Comparison of ENCODE assay signal across 8 cellular contexts in genomic region chr12:2944401-2945047, GRCh38. TPM values are rescaled to one million over a fixed set of nuclear protein-coding genes. Genes with fewer than 3 reads are reported as not detected.
DNase-seq lines count a peak whose midpoint lies in the region; ATAC-seq and TF ChIP-seq lines count a peak whose summit lies in the region.

No MANE protein-coding gene starts in this region.

- 35% methylated on average over 24 of the region's 24 CpGs for WGBS in suprapubic skin

- ATAC-seq in activated CD8-positive, alpha-beta memory T cell treated with anti-CD3 and anti-CD28 coated beads, Interleukin-2, amount 10 ng/mL, durations not matched to agents 7 days and 5 days: peak; percentile 68
- ATAC-seq in natural killer cell (peak; percentile 40 to 67 (median 47)), HG02798 (IDR thresholded peaks at IDR 0.05; ENCODE audit: poor library complexity, unreplicated experiment) (no peak), HG03045 (IDR thresholded peaks at IDR 0.05; ENCODE audit: unreplicated experiment) (no peak)

- no peaks in the 10 kb centered on the region for H3K27me3 ChIP-seq in suprapubic skin

- DNase-seq in NCI-H226 (peak; percentile 27), epithelial cell of proximal tubule (ENCODE audit: low read depth) (no peak), natural killer cell (no peak), suprapubic skin (ENCODE audit: low spot score in 2 of 2) (no peak)
- DNase-seq in activated CD8-positive, alpha-beta memory T cell treated with anti-CD3 and anti-CD28 coated beads, Interleukin-2, amount 10 ng/mL, durations not matched to agents 7 days and 5 days: peak; percentile 72

- H3K4me3 ChIP-seq in epithelial cell of proximal tubule (ENCODE audit: low read depth, low read length) (peak overlapping the region; percentile 46), suprapubic skin (no peak overlapping the region)

- intact Hi-C loops in natural killer cell (cut with micrococcal nuclease): no loop called here

- no peaks in the 10 kb centered on the region for H3K36me3 Mint-ChIP-seq in activated CD8-positive, alpha-beta memory T cell treated with anti-CD3 and anti-CD28 coated beads, Interleukin-2, amount 10 ng/mL, durations not matched to agents 7 days and 5 days
- H3K36me3 Mint-ChIP-seq in natural killer cell: no peaks in the 10 kb centered on the region

- no peak overlapping the region for H3K27ac Mint-ChIP-seq in activated CD8-positive, alpha-beta memory T cell treated with anti-CD3 and anti-CD28 coated beads, Interleukin-2, amount 10 ng/mL, durations not matched to agents 7 days and 5 days
- H3K27ac Mint-ChIP-seq in natural killer cell: no peak overlapping the region

- no peaks in the 10 kb centered on the region for H3K9me3 ChIP-seq in suprapubic skin

- no peaks in the 10 kb centered on the region for H3K9me3 Mint-ChIP-seq in activated CD8-positive, alpha-beta memory T cell treated with anti-CD3 and anti-CD28 coated beads, Interleukin-2, amount 10 ng/mL, durations not matched to agents 7 days and 5 days (ENCODE audit: low read depth)
- H3K9me3 Mint-ChIP-seq in natural killer cell: no peaks in the 10 kb centered on the region

- peak; percentile 83 for TF ChIP-seq CTCF in GM12872 (IDR thresholded peaks at IDR 0.05; ENCODE audit: insufficient read depth, low read depth, low read length)
- peak; percentile 94 for TF ChIP-seq CTCF in epithelial cell of proximal tubule (conservative IDR thresholded peaks at IDR 0.05; ENCODE audit: low read depth, low read length)
- TF ChIP-seq CTCF in natural killer cell (IDR thresholded peaks at IDR 0.05): peak; percentile 45
- TF ChIP-seq CTCF in suprapubic skin (IDR thresholded peaks at IDR 0.05): peak; percentile 48 to 76

- peaks cover 12% of the 10 kb centered on the region for H3K27me3 Mint-ChIP-seq in activated CD8-positive, alpha-beta memory T cell treated with anti-CD3 and anti-CD28 coated beads, Interleukin-2, amount 10 ng/mL, durations not matched to agents 7 days and 5 days
- H3K27me3 Mint-ChIP-seq in natural killer cell (ENCODE audit: low read depth in 2 of 2): peaks cover 2 to 5% of the 10 kb centered on the region in 2 donors

- no peak for TF ChIP-seq EP300 in suprapubic skin (IDR thresholded peaks at IDR 0.05)

- no peak overlapping the region for H3K4me3 Mint-ChIP-seq in activated CD8-positive, alpha-beta memory T cell treated with anti-CD3 and anti-CD28 coated beads, Interleukin-2, amount 10 ng/mL, durations not matched to agents 7 days and 5 days
- no peak overlapping the region for H3K4me3 Mint-ChIP-seq in natural killer cell

- H3K4me1 ChIP-seq in suprapubic skin: peaks cover 4% of the 10 kb centered on the region

- H3K36me3 ChIP-seq in suprapubic skin: peaks cover 22% of the 10 kb centered on the region

- no peak overlapping the region for H3K27ac ChIP-seq in suprapubic skin

- TF ChIP-seq POLR2A in suprapubic skin (IDR thresholded peaks at IDR 0.05): no peak

- CTCF ChIA-PET in activated CD8-positive, alpha-beta memory T cell treated with anti-CD3 and anti-CD28 coated beads, Interleukin-2, amount 10 ng/mL, durations not matched to agents 7 days and 5 days (lab: Charles Lee): interaction anchor here (0.6 to 2.8 kb wide), 17 partner anchors 12 to 160 kb away, joined by 3 to 14 read pairs (median 4); partner anchors contain the start of gene TULP3

- H3K4me1 Mint-ChIP-seq in activated CD8-positive, alpha-beta memory T cell treated with anti-CD3 and anti-CD28 coated beads, Interleukin-2, amount 10 ng/mL, durations not matched to agents 7 days and 5 days: peaks cover 3% of the 10 kb centered on the region
- no peaks in the 10 kb centered on the region for H3K4me1 Mint-ChIP-seq in natural killer cell

RNA-seq across cellular contexts. Expression of gene TEAD4, which starts 14.7 kb away (rescaled TPM):
- 1 to 10 TPM in 1 of 2 experiments, under 1 TPM in 1; 0.44 to 1.6 TPM for total RNA-seq in activated CD8-positive, alpha-beta memory T cell treated with anti-CD3 and anti-CD28 coated beads, Interleukin-2, amount 10 ng/mL, durations not matched to agents 7 days and 5 days
- total RNA-seq in epithelial cell of proximal tubule: 48.8 and 78.1 TPM in 2 replicates
- total RNA-seq in natural killer cell: not detected
- 10 to 100 TPM; 13.0 to 28.4 (median 17.2) TPM for total RNA-seq in suprapubic skin

RNA-seq across cellular contexts. Expression of gene TULP3, which starts 53.8 kb away (rescaled TPM):
- 1 to 10 TPM; 7.5 to 7.8 TPM for total RNA-seq in activated CD8-positive, alpha-beta memory T cell treated with anti-CD3 and anti-CD28 coated beads, Interleukin-2, amount 10 ng/mL, durations not matched to agents 7 days and 5 days
- 20.0 and 26.6 TPM in 2 replicates for total RNA-seq in epithelial cell of proximal tubule
- 1 to 10 TPM; 5.1 to 8.7 (median 6.2) TPM for total RNA-seq in natural killer cell
- 10 to 100 TPM; 21.0 to 55.8 (median 35.6) TPM for total RNA-seq in suprapubic skin

Comparison
In these comparisons a context has a peak if more than half of its experiments do, and no peak if none do; other contexts are left out.
1. DNase-seq: peak in NCI-H226 (single experiment) and activated CD8-positive, alpha-beta memory T cell treated with anti-CD3 and anti-CD28 coated beads, Interleukin-2, amount 10 ng/mL, durations not matched to agents 7 days and 5 days (single experiment); none in epithelial cell of proximal tubule (single experiment), natural killer cell (single experiment) and suprapubic skin (0 of 2).
2. ATAC-seq: peak in activated CD8-positive, alpha-beta memory T cell treated with anti-CD3 and anti-CD28 coated beads, Interleukin-2, amount 10 ng/mL, durations not matched to agents 7 days and 5 days (single experiment) and natural killer cell (3 of 3); none in HG02798 (single experiment) and HG03045 (single experiment).
3. RNA of gene TEAD4, which starts 14.7 kb away (total RNA-seq): 48.8 to 78.1 TPM in epithelial cell of proximal tubule and 13.0 to 28.4 TPM in suprapubic skin; 0.44 to 1.6 TPM in activated CD8-positive, alpha-beta memory T cell treated with anti-CD3 and anti-CD28 coated beads, Interleukin-2, amount 10 ng/mL, durations not matched to agents 7 days and 5 days and not detected in natural killer cell; every median in the first group is over 4 times any median in the second.
4. Peak in every context shown above with its lines, with median percentiles within 50 percentile points of each other: CTCF ChIP-seq.